ENCODE assay signal across 8 cellular contexts in genomic region chr6:166997768-166998255, GRCh38. TPM values are rescaled to one million over a fixed set of nuclear protein-coding genes. Genes with fewer than 3 reads are reported as not detected.
DNase-seq lines count a peak whose midpoint lies in the region; ATAC-seq and TF ChIP-seq lines count a peak whose summit lies in the region.

No MANE protein-coding gene starts in this region.

- 4 to 5% methylated on average over 31 to 36 of the region's 38 CpGs for WGBS in upper lobe of left lung, 2 donors

- H3K36me3 ChIP-seq in Peyer's patch (no peaks in the 10 kb centered on the region), upper lobe of left lung (no peaks in the 10 kb centered on the region)

- H3K4me1 ChIP-seq in Peyer's patch: peaks cover 0 to 14% (median 7%) of the 10 kb centered on the region in 4 donors
- H3K4me1 ChIP-seq in foreskin keratinocyte: peaks cover 6% of the 10 kb centered on the region
- H3K4me1 ChIP-seq in upper lobe of left lung: peaks cover 7 to 26% (median 15%) of the 10 kb centered on the region in 4 donors

- H3K9me3 Mint-ChIP-seq in activated T-helper 2 cell treated with anti-CD3 and anti-CD28 coated beads, Interferon-gamma antibody, Interleukin-2, Interleukin-4, amounts not matched to agents 10 μg/mL and 5 μg/mL and 100 μg/mL, durations not matched to agents 14 hours and 24 hours and 36 hours: no peaks in the 10 kb centered on the region

- peaks cover 48% of the 10 kb centered on the region for H3K36me3 Mint-ChIP-seq in activated T-helper 2 cell treated with anti-CD3 and anti-CD28 coated beads, Interferon-gamma antibody, Interleukin-2, Interleukin-4, amounts not matched to agents 10 μg/mL and 5 μg/mL and 100 μg/mL, durations not matched to agents 14 hours and 24 hours and 36 hours (ENCODE audit: low read depth)

- H3K4me1 Mint-ChIP-seq in activated T-helper 2 cell treated with anti-CD3 and anti-CD28 coated beads, Interferon-gamma antibody, Interleukin-2, Interleukin-4, amounts not matched to agents 10 μg/mL and 5 μg/mL and 100 μg/mL, durations not matched to agents 14 hours and 24 hours and 36 hours (ENCODE audit: low read depth): peaks cover 40% of the 10 kb centered on the region

- H3K4me3 ChIP-seq in Peyer's patch (peak overlapping the region; percentile 75 to 92 (median 88)), upper lobe of left lung (peak overlapping the region; percentile 87 to 98 (median 91))

- H3K27me3 ChIP-seq in Peyer's patch (no peaks in the 10 kb centered on the region), foreskin keratinocyte (no peaks in the 10 kb centered on the region), upper lobe of left lung (no peaks in the 10 kb centered on the region)

- TF ChIP-seq POLR2A in Peyer's patch (IDR thresholded peaks at IDR 0.05): no peak
- TF ChIP-seq POLR2A in upper lobe of left lung (IDR thresholded peaks at IDR 0.05): no peak

- DNase-seq in AML-193 (lab: John Stamatoyannopoulos, UW) (peak; percentile 80 to 89), Peyer's patch (peak; percentile 67 to 78 (median 74)), foreskin keratinocyte (peak; percentile 68 to 83), non-pigmented ciliary epithelial cell (ENCODE audit: low read depth) (peak; percentile 45), upper lobe of left lung (peak in 1 of 2 donors; percentile 71)
- peak; percentile 46 for DNase-seq in activated T-helper 2 cell treated with anti-CD3 and anti-CD28 coated beads, Interferon-gamma antibody, Interleukin-2, Interleukin-4, amounts not matched to agents 10 μg/mL and 5 μg/mL and 100 μg/mL, durations not matched to agents 14 hours and 24 hours and 36 hours (ENCODE audit: low spot score)

- H3K27me3 Mint-ChIP-seq in activated T-helper 2 cell treated with anti-CD3 and anti-CD28 coated beads, Interferon-gamma antibody, Interleukin-2, Interleukin-4, amounts not matched to agents 10 μg/mL and 5 μg/mL and 100 μg/mL, durations not matched to agents 14 hours and 24 hours and 36 hours (ENCODE audit: low read depth): no peaks in the 10 kb centered on the region

- peak overlapping the region; percentile 73 for H3K4me3 Mint-ChIP-seq in activated T-helper 2 cell treated with anti-CD3 and anti-CD28 coated beads, Interferon-gamma antibody, Interleukin-2, Interleukin-4, amounts not matched to agents 10 μg/mL and 5 μg/mL and 100 μg/mL, durations not matched to agents 14 hours and 24 hours and 36 hours (ENCODE audit: low read depth)

- ATAC-seq in GM18867 (IDR thresholded peaks at IDR 0.05; ENCODE audit: unreplicated experiment) (peak; percentile 32), HG03565 (IDR thresholded peaks at IDR 0.05; ENCODE audit: unreplicated experiment) (peak; percentile 23), foreskin keratinocyte (peak; percentile 76), upper lobe of left lung (ENCODE audit: low FRiP score in 2 of 2) (peak; percentile 39 to 75)

- H3K9me3 ChIP-seq in Peyer's patch (no peaks in the 10 kb centered on the region), upper lobe of left lung (no peaks in the 10 kb centered on the region)

- TF ChIP-seq EP300 in upper lobe of left lung (IDR thresholded peaks at IDR 0.05): no peak

- H3K27ac Mint-ChIP-seq in activated T-helper 2 cell treated with anti-CD3 and anti-CD28 coated beads, Interferon-gamma antibody, Interleukin-2, Interleukin-4, amounts not matched to agents 10 μg/mL and 5 μg/mL and 100 μg/mL, durations not matched to agents 14 hours and 24 hours and 36 hours: peak overlapping the region; percentile 70

- H3K27ac ChIP-seq in Peyer's patch (peak overlapping the region; percentile 57 to 80 (median 74)), foreskin keratinocyte (no peak overlapping the region), upper lobe of left lung (peak overlapping the region; percentile 68 to 85 (median 70))

- TF ChIP-seq CTCF in Peyer's patch (IDR thresholded peaks at IDR 0.05) (peak in 4 of 6 experiments; percentile 26 to 59 (median 54)), foreskin keratinocyte (conservative IDR thresholded peaks at IDR 0.05) (peak; percentile 63), upper lobe of left lung (IDR thresholded peaks at IDR 0.05) (peak in 4 of 6 experiments; percentile 17 to 54 (median 40))

- intact Hi-C loops in activated T-helper 2 cell treated with anti-CD3 and anti-CD28 coated beads, Interferon-gamma antibody, Interleukin-2, Interleukin-4, amounts not matched to agents 10 μg/mL and 5 μg/mL and 100 μg/mL, durations not matched to agents 14 hours and 24 hours and 36 hours (cut with micrococcal nuclease): loop anchor here (2.0 to 5.0 kb wide), 4 partner anchors 49 to 354 kb away; no protein-coding TSS in a partner anchor

RNA-seq across cellular contexts. Expression of gene CEP43, which starts 1.4 kb away (rescaled TPM):
- total RNA-seq in Peyer's patch (10 to 100 TPM; 28.2 to 37.1 (median 32.7) TPM), foreskin keratinocyte (13.5 and 15.5 TPM in 2 replicates), upper lobe of left lung (10 to 100 TPM in 4 of 6 donors, 1 to 10 TPM in 2; 7.8 to 70.2 (median 14.1) TPM)
- 15.9 and 18.1 TPM in 2 replicates for total RNA-seq in activated T-helper 2 cell treated with anti-CD3 and anti-CD28 coated beads, Interferon-gamma antibody, Interleukin-2, Interleukin-4, amounts not matched to agents 10 μg/mL and 5 μg/mL and 100 μg/mL, durations not matched to agents 14 hours and 24 hours and 36 hours
- 7.5 and 9.4 TPM in 2 replicates for polyA plus RNA-seq in foreskin keratinocyte

RNA-seq across cellular contexts. Expression of gene RNASET2, which starts 41.5 kb away (rescaled TPM):
- total RNA-seq in Peyer's patch: 100 to 1,000 TPM in 1 of 4 donors, 10 to 100 TPM in 3; 65.6 to 169 (median 81.4) TPM
- total RNA-seq in activated T-helper 2 cell treated with anti-CD3 and anti-CD28 coated beads, Interferon-gamma antibody, Interleukin-2, Interleukin-4, amounts not matched to agents 10 μg/mL and 5 μg/mL and 100 μg/mL, durations not matched to agents 14 hours and 24 hours and 36 hours: 53.4 and 56.2 TPM in 2 replicates
- total RNA-seq in foreskin keratinocyte: 14.3 and 14.5 TPM in 2 replicates
- polyA plus RNA-seq in foreskin keratinocyte: 17.6 and 18.5 TPM in 2 replicates
- total RNA-seq in upper lobe of left lung: 100 to 1,000 TPM in 3 of 6 donors, 10 to 100 TPM in 3; 66.4 to 131 (median 94.8) TPM

Comparison
In these comparisons a context has a peak if more than half of its experiments do, and no peak if none do; other contexts are left out.
1. ATAC-seq: peak in every context shown above with its lines; median percentile 76 in foreskin keratinocyte; 57 in upper lobe of left lung; 32 in GM18867; 23 in HG03565.